12 cellular contexts compared by ENCODE assay signal in the genomic region with DNA sequence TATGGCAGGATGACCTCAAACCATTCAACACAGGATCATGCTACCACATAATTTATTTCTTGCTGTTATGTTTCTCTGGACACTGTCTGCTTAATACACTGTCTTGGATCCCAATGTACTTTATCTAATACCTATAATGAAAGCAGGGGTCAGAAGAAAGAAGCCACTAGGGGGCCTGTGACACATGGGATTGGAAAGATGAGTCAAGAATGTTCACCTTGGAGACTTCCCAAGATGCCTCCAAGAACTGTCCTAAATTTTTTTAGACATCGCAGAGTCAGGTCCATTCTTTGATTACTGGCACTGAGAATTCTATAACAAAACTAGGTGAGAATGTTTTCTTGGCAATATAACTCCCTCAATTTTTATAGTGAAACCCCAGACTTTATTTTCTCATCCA.
A peak's percentile ranks its signal among the peaks of the same experiment; 100 is the strongest.
DNase-seq lines count a peak whose midpoint lies in the region; ATAC-seq, FAIRE-seq and TF ChIP-seq lines count a peak whose summit lies in the region.
"Had no signal": no experiment of that assay in that cellular context is flagged by ENCODE, and none has a peak within 500 bp of the region (broad histone marks: within the 10 kb centered on the region; RNA-seq: fewer than 3 reads in every experiment).

No MANE protein-coding gene starts in this region.

- no peak overlapping the region for H3K27ac Mint-ChIP-seq in endothelial cell (ENCODE audit: unreplicated experiment)

- peak in 1 of 2 experiments; percentile 56; a peak in 1 of 6 replicates for ATAC-seq in A549

- POLR2A ChIA-PET in A549 (lab: Yijun Ruan, JAX): no interaction called here

- H3K27ac ChIP-seq in A549: no peak overlapping the region
- no peak overlapping the region for H3K27ac ChIP-seq in kidney (ENCODE audit: low read depth in 2 of 2, low read length in 2 of 2)

- H3K9me3 Mint-ChIP-seq in endothelial cell (ENCODE audit: unreplicated experiment): no peaks in the 10 kb centered on the region

- intact Hi-C loops in kidney (cut with DNase I): no loop called here

- no peaks in the 10 kb centered on the region for H3K4me1 Mint-ChIP-seq in endothelial cell (ENCODE audit: unreplicated experiment)

- no peak for FAIRE-seq in A549 (lab: Jason Lieb, UNC)
- no peak for FAIRE-seq in kidney (lab: Jason Lieb, UNC)
- FAIRE-seq: G401.6, RCC 7860 had no signal

- no peak overlapping the region for H2AFZ ChIP-seq in Loucy (ENCODE audit: low read length)

- no peak for TF ChIP-seq POLR2A in A549 (IDR thresholded peaks at IDR 0.05; ENCODE audit: low read length)

- H3K4me3 ChIP-seq in A549 (no peak overlapping the region), Loucy (ENCODE audit: low read length, poor library complexity, severe bottlenecking) (no peak overlapping the region), kidney (ENCODE audit: low read length in 2 of 2) (no peak overlapping the region)

- H3K4me1 ChIP-seq in A549: no peaks in the 10 kb centered on the region
- H3K4me1 ChIP-seq in Loucy (ENCODE audit: insufficient read depth, low read length, poor library complexity, severe bottlenecking): no peaks in the 10 kb centered on the region
- no peaks in the 10 kb centered on the region for H3K4me1 ChIP-seq in kidney (ENCODE audit: control insufficient read depth in 1 of 2, insufficient read depth in 1 of 2, low read depth in 1 of 2, low read length in 2 of 2)

- 0 out of 3 replicates have a peak, but pooled peaks have one; percentile 7 for TF ChIP-seq CTCF in A549 (IDR thresholded peaks at IDR 0.05)
- TF ChIP-seq CTCF in Loucy (conservative IDR thresholded peaks at IDR 0.05; ENCODE audit: low read length): peak; percentile 74
- TF ChIP-seq CTCF in endothelial cell (IDR thresholded peaks at IDR 0.05; ENCODE audit: unreplicated experiment): peak; percentile 45
- TF ChIP-seq CTCF in kidney (IDR thresholded peaks at IDR 0.05; ENCODE audit: borderline replicate concordance, extremely low read depth, insufficient read depth): no peak

- 65% methylated on average over 1 of the region's 1 CpG for WGBS in A549 (ENCODE audit: missing lambda C conversion rate)

- 0 out of 5 replicates have a peak, but pooled peaks of 1 of the 2 experiments have one; percentile 14 for TF ChIP-seq RAD21 in A549 (conservative IDR thresholded peaks at IDR 0.05 in 1 of 2, IDR thresholded peaks at IDR 0.05 in 1 of 2)

- H3K36me3 ChIP-seq in Loucy (ENCODE audit: insufficient read depth, low read length) (no peaks in the 10 kb centered on the region), kidney (ENCODE audit: control insufficient read depth in 1 of 2, insufficient read depth in 2 of 2, low read length in 2 of 2) (no peaks in the 10 kb centered on the region)

- CTCF ChIA-PET in A549 (lab: Yijun Ruan, JAX): interaction anchor here (1.7 kb wide), 1 partner anchor 129 kb away, joined by 3 read pairs; no protein-coding TSS in a partner anchor

- H3K36me3 Mint-ChIP-seq in endothelial cell (ENCODE audit: low read depth, unreplicated experiment): no peaks in the 10 kb centered on the region

- no peaks in the 10 kb centered on the region for H3F3A ChIP-seq in Loucy (ENCODE audit: low read depth)

- H3K79me2 ChIP-seq in Loucy (ENCODE audit: insufficient read depth, low read length): no peaks in the 10 kb centered on the region

- no peaks in the 10 kb centered on the region for H3K9me2 ChIP-seq in Loucy (replicated peaks; ENCODE audit: low read depth, low read length)

- TF ChIP-seq EP300 in A549 (IDR thresholded peaks at IDR 0.05): no peak

- no peaks in the 10 kb centered on the region for H3K27me3 ChIP-seq in Loucy (ENCODE audit: insufficient read depth, low read length, poor library complexity, severe bottlenecking)

- H3K9me3 ChIP-seq in A549 (no peaks in the 10 kb centered on the region), Loucy (ENCODE audit: insufficient read depth, low read depth, low read length) (no peaks in the 10 kb centered on the region), kidney (ENCODE audit: control insufficient read depth in 1 of 2, low read length in 2 of 2) (peaks cover 0 to 3% of the 10 kb centered on the region in 2 donors)

- no peak overlapping the region for H3K9ac ChIP-seq in Loucy (ENCODE audit: low read depth, low read length, poor library complexity, severe bottlenecking)
- no peak overlapping the region for H3K9ac ChIP-seq in kidney (ENCODE audit: low read length in 2 of 2)

- H3K4me3 Mint-ChIP-seq in endothelial cell (ENCODE audit: unreplicated experiment): no peak overlapping the region

- H4K20me1 ChIP-seq in Loucy (ENCODE audit: insufficient read depth, low read length, poor library complexity, severe bottlenecking): no peaks in the 10 kb centered on the region

- H3K4me2 ChIP-seq in A549 (no peak overlapping the region), Loucy (ENCODE audit: low read depth, low read length, poor library complexity, severe bottlenecking) (no peak overlapping the region)

- H3K27me3 Mint-ChIP-seq in endothelial cell (ENCODE audit: unreplicated experiment): peaks cover 3% of the 10 kb centered on the region

- peak in 1 of 2 experiments; percentile 18 for DNase-seq in A549 (ENCODE audit: low read depth in 1 of 2, low spot score in 1 of 2)
- peak; percentile 3 for DNase-seq in EH (ENCODE audit: low read depth)
- DNase-seq in endothelial cell (ENCODE audit: low spot score): no peak
- no peak for DNase-seq in amygdala (lab: John Stamatoyannopoulos, UW)
- no peak for DNase-seq in kidney
- no peak for DNase-seq in epidermal melanocyte (ENCODE audit: insufficient read length, low spot score)
- DNase-seq in NK-92 treated with Interleukin-12 subunit alpha and Interleukin-12 subunit beta, amount 100 ng/mL, for 24 hours (lab: John Stamatoyannopoulos, UW): no peak
- DNase-seq: activated CD8-positive, alpha-beta memory T cell treated with anti-CD3 and anti-CD28 coated beads, Interleukin-2, amount 50 U/mL, for 48 hours; hypothalamus had no signal

TF ChIP-seq in A549, 52 proteins besides CTCF, POLR2A, EP300 and RAD21:
- TF ChIP-seq NPAS2 (CRISPR knock-in tag; IDR thresholded peaks at IDR 0.05; ENCODE audit: borderline replicate concordance) (no peak), KDM1A (IDR thresholded peaks at IDR 0.05; ENCODE audit: low read depth) (no peak), RCOR1 (IDR thresholded peaks at IDR 0.05; ENCODE audit: low read depth, low read length) (no peak), ZSCAN20 (CRISPR knock-in tag; IDR thresholded peaks at IDR 0.05) (no peak), FOXS1 (CRISPR knock-in tag; IDR thresholded peaks at IDR 0.05) (no peak), TFCP2L1 (CRISPR knock-in tag; IDR thresholded peaks at IDR 0.05) (no peak), CHD4 (IDR thresholded peaks at IDR 0.05; ENCODE audit: borderline replicate concordance) (no peak), HEYL (CRISPR knock-in tag; IDR thresholded peaks at IDR 0.05) (no peak), CEBPB (IDR thresholded peaks at IDR 0.05) (no peak), TP53 (CRISPR knock-in tag; IDR thresholded peaks at IDR 0.05) (no peak), MYC (IDR thresholded peaks at IDR 0.05; ENCODE audit: borderline replicate concordance, low read length) (no peak), MAX (IDR thresholded peaks at IDR 0.05) (no peak), ZNF302 (CRISPR knock-in tag; IDR thresholded peaks at IDR 0.05) (no peak), NFE2L2 (conservative IDR thresholded peaks at IDR 0.05; ENCODE audit: low read length) (no peak), POLR2AphosphoS2 (conservative IDR thresholded peaks at IDR 0.05; ENCODE audit: low read length) (no peak), ZFP36 (IDR thresholded peaks at IDR 0.05; ENCODE audit: borderline replicate concordance, partially characterized antibody) (no peak), FOSL2 (IDR thresholded peaks at IDR 0.05) (no peak), FOSL2 (CRISPR knock-in tag; IDR thresholded peaks at IDR 0.05) (no peak)
- TF ChIP-seq, protein P1, sequence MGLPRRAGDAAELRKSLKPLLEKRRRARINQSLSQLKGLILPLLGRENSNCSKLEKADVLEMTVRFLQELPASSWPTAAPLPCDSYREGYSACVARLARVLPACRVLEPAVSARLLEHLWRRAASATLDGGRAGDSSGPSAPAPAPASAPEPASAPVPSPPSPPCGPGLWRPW (IDR thresholded peaks at IDR 0.05): no peak
- TF ChIP-seq, protein P2, sequence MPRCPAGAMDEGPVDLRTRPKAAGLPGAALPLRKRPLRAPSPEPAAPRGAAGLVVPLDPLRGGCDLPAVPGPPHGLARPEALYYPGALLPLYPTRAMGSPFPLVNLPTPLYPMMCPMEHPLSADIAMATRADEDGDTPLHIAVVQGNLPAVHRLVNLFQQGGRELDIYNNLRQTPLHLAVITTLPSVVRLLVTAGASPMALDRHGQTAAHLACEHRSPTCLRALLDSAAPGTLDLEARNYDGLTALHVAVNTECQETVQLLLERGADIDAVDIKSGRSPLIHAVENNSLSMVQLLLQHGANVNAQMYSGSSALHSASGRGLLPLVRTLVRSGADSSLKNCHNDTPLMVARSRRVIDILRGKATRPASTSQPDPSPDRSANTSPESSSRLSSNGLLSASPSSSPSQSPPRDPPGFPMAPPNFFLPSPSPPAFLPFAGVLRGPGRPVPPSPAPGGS (IDR thresholded peaks at IDR 0.05): no peak
- TF ChIP-seq, protein P3, sequence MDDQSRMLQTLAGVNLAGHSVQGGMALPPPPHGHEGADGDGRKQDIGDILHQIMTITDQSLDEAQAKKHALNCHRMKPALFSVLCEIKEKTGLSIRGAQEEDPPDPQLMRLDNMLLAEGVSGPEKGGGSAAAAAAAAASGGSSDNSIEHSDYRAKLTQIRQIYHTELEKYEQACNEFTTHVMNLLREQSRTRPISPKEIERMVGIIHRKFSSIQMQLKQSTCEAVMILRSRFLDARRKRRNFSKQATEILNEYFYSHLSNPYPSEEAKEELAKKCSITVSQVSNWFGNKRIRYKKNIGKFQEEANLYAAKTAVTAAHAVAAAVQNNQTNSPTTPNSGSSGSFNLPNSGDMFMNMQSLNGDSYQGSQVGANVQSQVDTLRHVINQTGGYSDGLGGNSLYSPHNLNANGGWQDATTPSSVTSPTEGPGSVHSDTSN (IDR thresholded peaks at IDR 0.05): no peak
